ENCODE assay signal across 6 cellular contexts in genomic region chr12:102681309-102681708, GRCh38.
"Had no signal": no experiment of that assay in that cellular context is flagged by ENCODE, and none has a peak within 500 bp of the region (broad histone marks: within the 10 kb centered on the region; RNA-seq: fewer than 3 reads in every experiment).

No MANE protein-coding gene starts in this region.

- DNase-seq: Karpas-422, KBM-7, KG1 had no signal

- H3K27ac ChIP-seq: HL-60, KMS-11 had no signal

- FAIRE-seq: HTR-8/SVneo had no signal

- H3K4me2 ChIP-seq: KMS-11 had no signal

- H3K9ac ChIP-seq: KMS-11 had no signal
